ENCODE assay signal across 1 cellular context in the genomic region with DNA sequence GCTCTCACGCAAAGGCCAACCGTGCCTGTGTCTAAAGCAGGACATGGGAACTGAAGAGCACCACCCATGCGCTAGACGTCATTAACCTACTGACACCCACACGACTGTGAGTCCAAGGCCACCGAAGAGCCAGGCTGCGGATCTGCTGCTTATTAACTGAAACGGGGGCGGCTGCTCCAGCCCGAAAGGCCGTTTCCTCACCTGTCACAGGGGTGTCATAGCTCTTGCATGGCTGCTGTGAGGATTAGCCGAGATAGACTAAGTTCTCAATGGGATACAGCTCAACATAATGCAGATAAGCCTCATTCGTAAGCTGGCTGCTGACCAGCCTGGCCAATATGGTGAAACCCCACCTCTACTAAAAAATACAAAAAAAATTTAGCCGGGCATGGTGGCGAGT.
TF ChIP-seq lines count a peak whose summit lies in the region.

No MANE protein-coding gene starts in this region.

TF ChIP-seq in HepG2, 621 proteins besides CTCF, POLR2A, EP300 and RAD21 (continued from another document):
- TF ChIP-seq, protein P1, sequence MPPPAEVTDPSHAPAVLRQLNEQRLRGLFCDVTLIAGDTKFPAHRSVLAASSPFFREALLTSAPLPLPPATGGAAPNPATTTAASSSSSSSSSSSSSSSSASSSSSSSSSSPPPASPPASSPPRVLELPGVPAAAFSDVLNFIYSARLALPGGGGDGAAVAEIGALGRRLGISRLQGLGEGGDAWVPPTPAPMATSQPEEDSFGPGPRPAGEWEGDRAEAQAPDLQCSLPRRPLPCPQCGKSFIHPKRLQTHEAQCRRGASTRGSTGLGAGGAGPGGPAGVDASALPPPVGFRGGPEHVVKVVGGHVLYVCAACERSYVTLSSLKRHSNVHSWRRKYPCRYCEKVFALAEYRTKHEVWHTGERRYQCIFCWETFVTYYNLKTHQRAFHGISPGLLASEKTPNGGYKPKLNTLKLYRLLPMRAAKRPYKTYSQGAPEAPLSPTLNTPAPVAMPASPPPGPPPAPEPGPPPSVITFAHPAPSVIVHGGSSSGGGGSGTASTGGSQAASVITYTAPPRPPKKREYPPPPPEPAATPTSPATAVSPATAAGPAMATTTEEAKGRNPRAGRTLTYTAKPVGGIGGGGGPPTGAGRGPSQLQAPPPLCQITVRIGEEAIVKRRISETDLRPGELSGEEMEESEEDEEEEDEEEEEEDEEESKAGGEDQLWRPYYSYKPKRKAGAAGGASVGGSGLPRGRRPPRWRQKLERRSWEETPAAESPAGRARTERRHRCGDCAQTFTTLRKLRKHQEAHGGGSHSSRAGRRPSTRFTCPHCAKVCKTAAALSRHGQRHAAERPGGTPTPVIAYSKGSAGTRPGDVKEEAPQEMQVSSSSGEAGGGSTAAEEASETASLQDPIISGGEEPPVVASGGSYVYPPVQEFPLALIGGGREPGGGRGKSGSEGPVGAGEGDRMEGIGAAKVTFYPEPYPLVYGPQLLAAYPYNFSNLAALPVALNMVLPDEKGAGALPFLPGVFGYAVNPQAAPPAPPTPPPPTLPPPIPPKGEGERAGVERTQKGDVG (CRISPR knock-in tag; IDR thresholded peaks at IDR 0.05; ENCODE audit: borderline replicate concordance), result peak; percentile 44; the same call in 1 of the 2 replicates
- TF ChIP-seq MAFG (CRISPR knock-in tag; IDR thresholded peaks at IDR 0.05), result no peak
- peak; percentile 36; the same call in 1 of the 2 replicates for TF ChIP-seq EED (CRISPR knock-in tag; IDR thresholded peaks at IDR 0.05)
